ENCODE assay signal across 8 cellular contexts in genomic region chr16:2473999-2474876, GRCh38. TPM values are rescaled to one million over a fixed set of nuclear protein-coding genes. Genes with fewer than 3 reads are reported as not detected.
DNase-seq lines count a peak whose midpoint lies in the region; TF ChIP-seq lines count a peak whose summit lies in the region.

No MANE protein-coding gene starts in this region.

- H3K27me3 ChIP-seq in HUES6 (ENCODE audit: control insufficient read depth, insufficient read depth, low read length) (peaks cover 59% of the 10 kb centered on the region), brain microvascular endothelial cell (replicated peaks) (no peaks in the 10 kb centered on the region), spleen (replicated peaks in 1 of 7) (peaks cover 0 to 52% (median 44%) of the 10 kb centered on the region in 7 donors)

- DNase-seq in NCI-H748 (lab: John Stamatoyannopoulos, UW; ENCODE audit: unreplicated experiment) (peak; percentile 42), NCI-H748 treated with DMSO at 0.1 percent for 48 hours (lab: John Stamatoyannopoulos, UW) (no peak), T-helper 9 cell (peak; percentile 49), brain microvascular endothelial cell (no peak), iPS-NIHi7 (ENCODE audit: extremely low spot score) (peak; percentile 54), spleen (peak; percentile 90), NCI-H526 treated with DMSO at 0.1 percent for 48 hours (lab: John Stamatoyannopoulos, UW) (no peak)

- H3K9me3 ChIP-seq in HUES6 (ENCODE audit: control insufficient read depth, insufficient read depth, low read depth, low read length) (no peaks in the 10 kb centered on the region), spleen (no peaks in the 10 kb centered on the region)

- H3K27ac ChIP-seq in HUES6 (ENCODE audit: low read depth, low read length), result peak overlapping the region; percentile 46; the same call in 1 of the 2 replicates
- H3K27ac ChIP-seq in brain microvascular endothelial cell, result no peak overlapping the region
- peak overlapping the region; percentile 79 to 93 (median 86) for H3K27ac ChIP-seq in spleen

- peak overlapping the region; percentile 60 for H3K9ac ChIP-seq in HUES6 (ENCODE audit: low read length)

- WGBS in spleen, 5 donors, result 0 to 1% (median 0%) methylated on average over 32 to 100 of the region's 100 CpGs

- H3K4me1 ChIP-seq in HUES6 (ENCODE audit: control insufficient read depth, insufficient read depth, low read length), result peaks cover 30% of the 10 kb centered on the region
- H3K4me1 ChIP-seq in spleen, result peaks cover 8 to 77% (median 54%) of the 10 kb centered on the region in 6 donors

- TF ChIP-seq CTCF in brain microvascular endothelial cell (IDR thresholded peaks at IDR 0.05; ENCODE audit: low read depth, low read length, missing control alignments) (peak; percentile 1), spleen (IDR thresholded peaks at IDR 0.05 in 8 of 11, conservative IDR thresholded peaks at IDR 0.05 in 3 of 11) (peak in 6 of 11 experiments; percentile 20 to 63 (median 57))

- intact Hi-C loops in spleen (cut with DNase I; ENCODE audit: low total_unique reads), result no loop called here

- no peak for TF ChIP-seq POLR2A in spleen (IDR thresholded peaks at IDR 0.05)

- no peaks in the 10 kb centered on the region for H3K36me3 ChIP-seq in HUES6 (ENCODE audit: control insufficient read depth, insufficient read depth, low read length)
- no peaks in the 10 kb centered on the region for H3K36me3 ChIP-seq in brain microvascular endothelial cell (replicated peaks)
- H3K36me3 ChIP-seq in spleen, result peaks cover 0 to under 1% (median 0%) of the 10 kb centered on the region in 6 donors

- H3K4me3 ChIP-seq in HUES6 (ENCODE audit: low read depth, low read length) (peak overlapping the region; percentile 75), brain microvascular endothelial cell (ENCODE audit: low read depth, low read length) (peak overlapping the region; percentile 73), spleen (peak overlapping the region; percentile 64 to 93 (median 70))

- in situ Hi-C loops in brain microvascular endothelial cell (cut with HindIII; ENCODE audit: low pct_ligation_motif_present, low sequenced_read_pairs), result no loop called here

RNA-seq across cellular contexts. Expression of gene TBC1D24, which starts 0.7 kb away (rescaled TPM):
- 10 to 100 TPM in 6 of 7 donors, 1 to 10 TPM in 1; 9.7 to 15.3 (median 12.8) TPM for total RNA-seq in spleen
- polyA plus RNA-seq in spleen, result 1 to 10 TPM; 2.2 to 5.1 (median 2.2) TPM

RNA-seq across cellular contexts. Expression of gene NTN3, which starts 3.1 kb away (rescaled TPM):
- total RNA-seq in spleen, result under 1 TPM in 3 of 7 donors, not detected in 4; 0.13 to 0.28 (median 0.23) TPM
- polyA plus RNA-seq in spleen, result under 1 TPM in 2 of 3 donors, not detected in 1; 0.03 to 0.06 TPM

RNA-seq across cellular contexts. Expression of gene TEDC2, which starts 14.3 kb away (rescaled TPM):
- 1 to 10 TPM in 5 of 7 donors, under 1 TPM in 2; 0.73 to 2.7 (median 1.4) TPM for total RNA-seq in spleen
- polyA plus RNA-seq in spleen, result 1 to 10 TPM; 1.8 to 2.7 (median 2.5) TPM

RNA-seq across cellular contexts. Expression of gene ATP6V0C, which starts 39.5 kb away (rescaled TPM):
- total RNA-seq in spleen, result 100 to 1,000 TPM in 4 of 7 donors, 10 to 100 TPM in 3; 82.3 to 199 (median 156) TPM
- 100 to 1,000 TPM in 1 of 3 donors, 10 to 100 TPM in 2; 64.5 to 125 (median 99.7) TPM for polyA plus RNA-seq in spleen

RNA-seq across cellular contexts. Expression of gene CCNF, which starts 45.0 kb away (rescaled TPM):
- 10 to 100 TPM in 1 of 7 donors, 1 to 10 TPM in 6; 4.2 to 11.1 (median 7.3) TPM for total RNA-seq in spleen
- 1 to 10 TPM; 1.5 to 2.7 (median 2.6) TPM for polyA plus RNA-seq in spleen

Comparison
In these comparisons a context has a peak if more than half of its experiments do, and no peak if none do; other contexts are left out.
1. DNase-seq: peak in NCI-H748 (single experiment), T-helper 9 cell (single experiment), iPS-NIHi7 (single experiment) and spleen (single experiment); none in NCI-H748 treated with DMSO at 0.1 percent for 48 hours (single experiment), brain microvascular endothelial cell (single experiment) and NCI-H526 treated with DMSO at 0.1 percent for 48 hours (single experiment).
2. Peak in every context shown above with its lines, with median percentiles within 50 percentile points of each other: H3K4me3 ChIP-seq.